In genomic region chr4:110516106-110516922, GRCh38 we compare ENCODE assay signal across 8 cellular contexts. TPM values are rescaled to one million over a fixed set of nuclear protein-coding genes. Genes with fewer than 3 reads are reported as not detected.
DNase-seq lines count a peak whose midpoint lies in the region; ATAC-seq and TF ChIP-seq lines count a peak whose summit lies in the region.

No MANE protein-coding gene starts in this region.

- WGBS in SK-N-SH (ENCODE audit: low lambda C conversion rate), result 15% methylated on average over 8 of the region's 8 CpGs

- intact Hi-C loops in Right ventricle myocardium superior (cut with DNase I), result loop anchor here (5.0 to 10.0 kb wide), 2 partner anchors 202 to 519 kb away; no protein-coding TSS in a partner anchor

- H3K4me1 Mint-ChIP-seq in activated naive CD4-positive, alpha-beta T cell treated with anti-CD3 and anti-CD28 coated beads, Interleukin-2, amount 50 U/mL, for 24 hours, result peaks cover 17% of the 10 kb centered on the region

- H3K27me3 Mint-ChIP-seq in activated naive CD4-positive, alpha-beta T cell treated with anti-CD3 and anti-CD28 coated beads, Interleukin-2, amount 50 U/mL, for 24 hours, result peaks cover under 1% of the 10 kb centered on the region

- CTCF ChIA-PET in SK-N-SH (lab: Yijun Ruan, JAX), result interaction anchor here (0.6 to 18.9 kb wide), 23 partner anchors 8 to 1096 kb away, joined by 3 to 591 read pairs (median 4); partner anchors contain the start of genes ELOVL6 and SEC24B

- H3K4me3 Mint-ChIP-seq in activated naive CD4-positive, alpha-beta T cell treated with anti-CD3 and anti-CD28 coated beads, Interleukin-2, amount 50 U/mL, for 24 hours, result peak overlapping the region; percentile 93

- TF ChIP-seq RAD21 in SK-N-SH (IDR thresholded peaks at IDR 0.05; ENCODE audit: low read length), result peak; percentile 63

- ATAC-seq in GM21529 (IDR thresholded peaks at IDR 0.05; ENCODE audit: unreplicated experiment) (peak; percentile 93), Right ventricle myocardium superior (ENCODE audit: poor library complexity) (peak; percentile 89)

- H3F3A ChIP-seq in DOHH2 (ENCODE audit: control insufficient read depth, insufficient read depth), result no peaks in the 10 kb centered on the region
- H3F3A ChIP-seq in SK-N-SH (replicated peaks; ENCODE audit: insufficient read depth), result no peaks in the 10 kb centered on the region

- H3K4me2 ChIP-seq in DOHH2 (ENCODE audit: low read length) (peak overlapping the region; percentile 43), SK-N-SH (peak overlapping the region; percentile 46)

- POLR2A ChIA-PET in SK-N-SH (lab: Yijun Ruan, JAX), result no interaction called here

- H3K36me3 ChIP-seq in DOHH2 (ENCODE audit: control insufficient read depth, low read length), result no peaks in the 10 kb centered on the region
- no peaks in the 10 kb centered on the region for H3K36me3 ChIP-seq in SK-N-SH (replicated peaks in 1 of 2; ENCODE audit: control insufficient read depth in 1 of 2, insufficient read depth in 2 of 2, low read length in 1 of 2)

- H3K4me3 ChIP-seq in DOHH2 (ENCODE audit: low read length), result peak overlapping the region; percentile 36
- peak overlapping the region; percentile 54 to 55 for H3K4me3 ChIP-seq in SK-N-SH (ENCODE audit: low read depth in 2 of 2, low read length in 1 of 2)

- H2AFZ ChIP-seq in SK-N-SH (ENCODE audit: low read depth), result peak overlapping the region; percentile 53; the same call in 1 of the 2 replicates

- H3K4me1 ChIP-seq in DOHH2 (ENCODE audit: control insufficient read depth, low read length) (no peaks in the 10 kb centered on the region), SK-N-SH (ENCODE audit: control insufficient read depth in 1 of 2, insufficient read depth in 2 of 2, low read depth in 1 of 2, low read length in 1 of 2) (peaks cover 0 to 2% of the 10 kb centered on the region in 2 experiments; a peak in 2 of 4 replicates)

- TF ChIP-seq CTCF in DOHH2 (IDR thresholded peaks at IDR 0.05; ENCODE audit: low read depth, low read length, poor library complexity, severe bottlenecking) (peak; percentile 84), SK-N-SH (IDR thresholded peaks at IDR 0.05) (peak; percentile 78)

- H3K27me3 ChIP-seq in DOHH2 (ENCODE audit: control insufficient read depth, low read length) (no peaks in the 10 kb centered on the region), SK-N-SH (ENCODE audit: insufficient read depth) (peaks cover 4% of the 10 kb centered on the region; the same call in 1 of the 2 replicates)

- H3K9me3 ChIP-seq in DOHH2 (ENCODE audit: control insufficient read depth, insufficient read depth, low read length), result no peaks in the 10 kb centered on the region
- H3K9me3 ChIP-seq in SK-N-SH, result no peaks in the 10 kb centered on the region

- H3K9me2 ChIP-seq in DOHH2 (replicated peaks; ENCODE audit: control insufficient read depth, low read length) (no peaks in the 10 kb centered on the region), SK-N-SH (no peaks in the 10 kb centered on the region)

- no peaks in the 10 kb centered on the region for H3K36me3 Mint-ChIP-seq in activated naive CD4-positive, alpha-beta T cell treated with anti-CD3 and anti-CD28 coated beads, Interleukin-2, amount 50 U/mL, for 24 hours

- H3K27ac ChIP-seq in DOHH2 (ENCODE audit: low read depth, low read length), result no peak overlapping the region
- H3K27ac ChIP-seq in SK-N-SH (ENCODE audit: low read depth in 2 of 2, low read length in 1 of 2), result no peak overlapping the region

- peak overlapping the region; percentile 18 for H3K27ac Mint-ChIP-seq in activated naive CD4-positive, alpha-beta T cell treated with anti-CD3 and anti-CD28 coated beads, Interleukin-2, amount 50 U/mL, for 24 hours

- H3K79me2 ChIP-seq in DOHH2 (ENCODE audit: control insufficient read depth, low read length) (no peaks in the 10 kb centered on the region), SK-N-SH (ENCODE audit: insufficient read depth) (no peaks in the 10 kb centered on the region)

- DNase-seq in KG1 (lab: John Stamatoyannopoulos, UW) (peak; percentile 58), SK-N-SH (peak; percentile 37), Right ventricle myocardium superior (peak; percentile 51), pulmonary artery endothelial cell (ENCODE audit: low read depth, low spot score) (peak; percentile 63), ureter (ENCODE audit: low spot score) (peak; percentile 84)

- no peak overlapping the region for H3K9ac ChIP-seq in SK-N-SH

- H3K9me3 Mint-ChIP-seq in activated naive CD4-positive, alpha-beta T cell treated with anti-CD3 and anti-CD28 coated beads, Interleukin-2, amount 50 U/mL, for 24 hours, result no peaks in the 10 kb centered on the region

- no peak for TF ChIP-seq EP300 in SK-N-SH (IDR thresholded peaks at IDR 0.05; ENCODE audit: borderline replicate concordance in 1 of 2, low read depth in 1 of 2, low read length in 1 of 2)

- H4K20me1 ChIP-seq in DOHH2 (ENCODE audit: control insufficient read depth, insufficient read depth, low read depth, low read length) (no peaks in the 10 kb centered on the region), SK-N-SH (ENCODE audit: insufficient read depth) (no peaks in the 10 kb centered on the region)

TF ChIP-seq in SK-N-SH, 30 proteins besides CTCF, POLR2A, EP300 and RAD21:
- TF ChIP-seq SMC3 (IDR thresholded peaks at IDR 0.05; ENCODE audit: low read depth, low read length) (peak; percentile 75), MXI1 (IDR thresholded peaks at IDR 0.05; ENCODE audit: low read depth, low read length) (no peak), GABPA (IDR thresholded peaks at IDR 0.05; ENCODE audit: low read depth) (no peak), GATA2 (CRISPR knock-in tag; IDR thresholded peaks at IDR 0.05) (no peak), SIN3A (IDR thresholded peaks at IDR 0.05; ENCODE audit: borderline replicate concordance, low read depth, low read length) (no peak)

RNA-seq across cellular contexts. Expression of gene ENPEP, which starts 40.4 kb away (rescaled TPM):
- 0.15 and 0.16 TPM in 2 replicates for polyA plus RNA-seq in SK-N-SH (2012; rRNA removed)
- polyA plus RNA-seq in SK-N-SH (2012; cell fraction: cytosol; rRNA removed), result 0.04 and 0.19 TPM in 2 replicates
- polyA plus RNA-seq in SK-N-SH (2012; cell fraction: nucleus; rRNA removed), result 0.04 and 0.05 TPM in 2 replicates
- total RNA-seq in Right ventricle myocardium superior, result 3.3 TPM
- not detected in 2 replicates for total RNA-seq in pulmonary artery endothelial cell
- 3.9 TPM for total RNA-seq in ureter
